In genomic region chr2:187590175-187590574, GRCh38 we compare ENCODE assay signal across 11 cellular contexts.
"Had no signal": no experiment of that assay in that cellular context is flagged by ENCODE, and none has a peak within 500 bp of the region (broad histone marks: within the 10 kb centered on the region; RNA-seq: fewer than 3 reads in every experiment).

No MANE protein-coding gene starts in this region.

- H3K4me1 ChIP-seq: HAP-1 had no signal

- H3K4me2 ChIP-seq: GM23338 had no signal

- DNase-seq: GM23248, GOT3, H7, H9, HCEC 1CT, HFFc6 had no signal

- H3K27ac ChIP-seq: GM23248 had no signal

- FAIRE-seq: H1, H54 had no signal

- H3K4me3 ChIP-seq: GM23248, GM23338, HAP-1 had no signal

- H3K9ac ChIP-seq: GM23248 had no signal

- H3K9me3 ChIP-seq: HAP-1 had no signal

- H2AFZ ChIP-seq: GM23248 had no signal

- H3K36me3 ChIP-seq: HAP-1 had no signal

- ATAC-seq: GM23338, HCT116 had no signal
